In genomic region chr14:105460616-105461015, GRCh38 we compare ENCODE assay signal across 27 cellular contexts. TPM values are rescaled to one million over a fixed set of nuclear protein-coding genes. Genes with fewer than 3 reads are reported as not detected.
DNase-seq lines count a peak whose midpoint lies in the region; ATAC-seq, FAIRE-seq and TF ChIP-seq lines count a peak whose summit lies in the region.
"Had no signal": no experiment of that assay in that cellular context is flagged by ENCODE, and none has a peak within 500 bp of the region (broad histone marks: within the 10 kb centered on the region; RNA-seq: fewer than 3 reads in every experiment).

No MANE protein-coding gene starts in this region.

- no peak overlapping the region for H4K91ac ChIP-seq in neuronal stem cell (ENCODE audit: low read depth, low read length, poor library complexity)

- peak overlapping the region; percentile 31 for H3K23ac ChIP-seq in neuronal stem cell (ENCODE audit: low read depth, low read length, poor library complexity)

- no TSS peak for BruUV-seq in HepG2 (replicated peaks; lab: Mats Ljungman, UMichigan)

- no peak for TF ChIP-seq CTCF in HepG2 (CRISPR knock-in tag; IDR thresholded peaks at IDR 0.05)
- TF ChIP-seq CTCF in right lobe of liver (IDR thresholded peaks at IDR 0.05): no peak
- no peak for TF ChIP-seq CTCF in RWPE1 (conservative IDR thresholded peaks at IDR 0.05; ENCODE audit: low read depth)

- no peak overlapping the region for H3K18ac ChIP-seq in neuronal stem cell (ENCODE audit: low read length)

- H4K20me1 ChIP-seq in HepG2 (ENCODE audit: insufficient read depth, low read length): no peaks in the 10 kb centered on the region

- DNase-seq in HepG2 (ENCODE audit: low spot score) (no peak), right lobe of liver (no peak), RWPE1 (ENCODE audit: low spot score) (no peak), neuronal stem cell (ENCODE audit: low spot score) (no peak)
- DNase-seq: 8988T; ACHN; BE2C; C1 segment of cervical spinal cord; CD4-positive, alpha-beta memory T cell; CD4-positive, CD25-positive, alpha-beta regulatory T cell; CD8-positive, alpha-beta memory T cell; COR-L47; DMS 273 treated with DMSO at 0.1 percent for 48 hours; DMS153; DMS53; DMS79; DND-41; EL; GDM1 had no signal

- H2AK5ac ChIP-seq in neuronal stem cell (ENCODE audit: low read depth, low read length): no peak overlapping the region

- no peak overlapping the region for H2BK15ac ChIP-seq in neuronal stem cell (ENCODE audit: low read length)

- H3K4me1 ChIP-seq in HepG2 (ENCODE audit: insufficient read depth, low read length): no peaks in the 10 kb centered on the region
- H3K4me1 ChIP-seq in right lobe of liver: no peaks in the 10 kb centered on the region
- H3K4me1 ChIP-seq in neuronal stem cell (ENCODE audit: control insufficient read depth in 2 of 2, insufficient read depth in 1 of 2, low read depth in 1 of 2, low read length in 2 of 2): peaks cover 0 to 5% of the 10 kb centered on the region in 2 donors
- H3K4me1 ChIP-seq: BE2C had no signal

- WGBS in HepG2 (ENCODE audit: low lambda C conversion rate): 96% methylated on average over 12 of the region's 17 CpGs
- 96% methylated on average over 12 of the region's 17 CpGs for whole genome bisulfite sequencing in right lobe of liver (ENCODE audit: insufficient coverage, low coverage, low lambda C conversion rate, missing lambda C conversion rate)
- WGBS in neuronal stem cell (ENCODE audit: extremely low coverage in 2 of 2, insufficient read length in 2 of 2, insufficient replicate concordance in 1 of 2), 2 donors: no CpG with 5 or more reads among the region's 17 CpGs

- H3K27me3 ChIP-seq in HepG2 (ENCODE audit: control insufficient read depth in 1 of 2, insufficient read depth in 2 of 2, low read length in 2 of 2) (no peaks in the 10 kb centered on the region), right lobe of liver (no peaks in the 10 kb centered on the region), neuronal stem cell (ENCODE audit: control insufficient read depth in 3 of 3, insufficient read depth in 3 of 3, low read depth in 1 of 3, low read length in 3 of 3) (no peaks in the 10 kb centered on the region)
- H3K27me3 ChIP-seq: BE2C, BLaER1 had no signal

- POLR2A ChIA-PET in HepG2 (lab: Yijun Ruan, JAX) (no interaction called here), RWPE1 (lab: Yijun Ruan, JAX; ENCODE audit: low non-redundant PET) (no interaction called here)

- no peak overlapping the region for H3K14ac ChIP-seq in neuronal stem cell (ENCODE audit: low read length)

- H3K4me3 ChIP-seq in HepG2 (replicated peaks in 1 of 3; ENCODE audit: insufficient read depth in 1 of 3, low read depth in 2 of 3, low read length in 3 of 3) (no peak overlapping the region), right lobe of liver (no peak overlapping the region), neuronal stem cell (ENCODE audit: low read length in 2 of 2) (no peak overlapping the region)
- H3K4me3 ChIP-seq: BLaER1, GM12878 had no signal

- H3K79me2 ChIP-seq in HepG2 (ENCODE audit: insufficient read depth, low read length): no peaks in the 10 kb centered on the region

- H3K4me2 ChIP-seq in HepG2 (ENCODE audit: low read depth, low read length) (no peak overlapping the region), neuronal stem cell (ENCODE audit: insufficient read depth, low read length, poor library complexity, severe bottlenecking) (no peak overlapping the region)
- H3K4me2 ChIP-seq: BLaER1 had no signal

- in situ Hi-C loops in HepG2 (cut with HindIII; ENCODE audit: extremely low pct_ligation_motif_present, low pct_unique_long_range_greater_than_20kb): no loop called here

- no peak for TF ChIP-seq RAD21 in HepG2 (CRISPR knock-in tag; IDR thresholded peaks at IDR 0.05)

- H3K36me3 ChIP-seq in HepG2 (replicated peaks in 1 of 2; ENCODE audit: control insufficient read depth in 1 of 2, insufficient read depth in 2 of 2, low read length in 2 of 2): peaks cover 16 to 43% of the 10 kb centered on the region in 2 experiments; a peak in 4 of 5 replicates
- peaks cover 0 to 19% (median 8%) of the 10 kb centered on the region in 4 donors for H3K36me3 ChIP-seq in right lobe of liver
- peaks cover 55 to 78% of the 10 kb centered on the region in 2 donors for H3K36me3 ChIP-seq in neuronal stem cell (replicated peaks in 1 of 2; ENCODE audit: control insufficient read depth in 2 of 2, insufficient read depth in 2 of 2, low read length in 2 of 2)

- CTCF ChIA-PET in HepG2 (lab: Yijun Ruan, JAX; ENCODE audit: low intra/inter-chr PET ratio, low total read pairs) (no interaction called here), RWPE1 (lab: Yijun Ruan, JAX) (no interaction called here)

- TF ChIP-seq POLR2A in HepG2 (IDR thresholded peaks at IDR 0.05; ENCODE audit: insufficient read depth in 1 of 2, low read depth in 2 of 2, low read length in 2 of 2) (no peak), right lobe of liver (IDR thresholded peaks at IDR 0.05) (no peak)

- H2BK120ac ChIP-seq in neuronal stem cell (ENCODE audit: low read depth, low read length): no peak overlapping the region

- intact Hi-C loops in HepG2 (cut with micrococcal nuclease; ENCODE audit: unreplicated experiment) (no loop called here), right lobe of liver (cut with DNase I) (no loop called here)

- peak overlapping the region; percentile 5 for H2BK5ac ChIP-seq in neuronal stem cell (ENCODE audit: low read length)

- no peak overlapping the region for H2BK12ac ChIP-seq in neuronal stem cell (ENCODE audit: low read length)

- no peak for ATAC-seq in HepG2
- ATAC-seq in right lobe of liver: no peak
- ATAC-seq in HG03520 (IDR thresholded peaks at IDR 0.05; ENCODE audit: unreplicated experiment): no peak
- no peak for ATAC-seq in GM21737 (IDR thresholded peaks at IDR 0.05; ENCODE audit: unreplicated experiment)
- ATAC-seq: GM12878 had no signal

- no peak overlapping the region for H2AFZ ChIP-seq in HepG2 (ENCODE audit: low read length)
- H2AFZ ChIP-seq in neuronal stem cell (ENCODE audit: low read length): no peak overlapping the region

- H3K9me3 ChIP-seq in HepG2 (ENCODE audit: low read length) (no peaks in the 10 kb centered on the region), right lobe of liver (no peaks in the 10 kb centered on the region), neuronal stem cell (replicated peaks in 1 of 2; ENCODE audit: control insufficient read depth in 2 of 2, insufficient read depth in 1 of 2, low read depth in 1 of 2, low read length in 2 of 2) (peaks cover 0 to 2% of the 10 kb centered on the region in 2 donors)
- H3K9me3 ChIP-seq: BE2C, BLaER1 had no signal

- no peak overlapping the region for H3K4ac ChIP-seq in neuronal stem cell (ENCODE audit: low read length)

- H3K79me1 ChIP-seq in neuronal stem cell (ENCODE audit: low read depth, low read length): peaks cover 22% of the 10 kb centered on the region

- H3K27ac ChIP-seq in HepG2 (ENCODE audit: extremely low read length, insufficient read depth, low read length): no peak overlapping the region
- no peak overlapping the region for H3K27ac ChIP-seq in right lobe of liver
- peak overlapping the region; percentile 100 for H3K27ac ChIP-seq in RWPE1
- H3K27ac ChIP-seq in neuronal stem cell (replicated peaks; ENCODE audit: low read length): no peak overlapping the region
- H3K27ac ChIP-seq: BLaER1 had no signal

- no peak for FAIRE-seq in HepG2 (lab: Jason Lieb, UNC)
- FAIRE-seq: A204.1, GM12878, GM12892, GM18507 had no signal

- H3K9ac ChIP-seq in HepG2 (ENCODE audit: insufficient read depth, low read depth, low read length) (no peak overlapping the region), neuronal stem cell (ENCODE audit: low read depth, low read length, poor library complexity) (no peak overlapping the region)
- H3K9ac ChIP-seq: BLaER1 had no signal

- no peak overlapping the region for H4K8ac ChIP-seq in neuronal stem cell (ENCODE audit: low read depth, low read length)

- TF ChIP-seq EP300 in HepG2 (IDR thresholded peaks at IDR 0.05; ENCODE audit: low read depth in 2 of 2, low read length in 2 of 2) (no peak), HepG2 (CRISPR knock-in tag; IDR thresholded peaks at IDR 0.05; ENCODE audit: borderline replicate concordance) (no peak)

RNA-seq across cellular contexts. Expression of gene CRIP2, which starts 14.0 kb away (rescaled TPM):
- total RNA-seq in HepG2 (2016; rRNA removed; fragmentation: Illumina TruSeq; extraction: Trizol) (32.1 and 37.9 TPM in 2 replicates), right lobe of liver (10 to 100 TPM; 11.2 to 50.0 (median 27.5) TPM)
- total RNA-seq in HepG2 (2016; cell fraction: cytosol; rRNA removed; fragmentation: Illumina TruSeq; extraction: Trizol; ENCODE audit: low read depth): 22.2 and 30.3 TPM in 2 replicates
- total RNA-seq in HepG2 (2016; cell fraction: insoluble cytoplasmic fraction; rRNA removed; fragmentation: Illumina TruSeq; extraction: Trizol): 29.1 and 37.9 TPM in 2 replicates
- total RNA-seq in HepG2 (2016; cell fraction: membrane; rRNA removed; fragmentation: Illumina TruSeq; extraction: Trizol): 30.8 and 36.2 TPM in 2 replicates
- 14.7 and 15.4 TPM in 2 replicates for total RNA-seq in HepG2 (2016; cell fraction: nucleus; rRNA removed; fragmentation: Illumina TruSeq; extraction: Trizol)
- polyA plus RNA-seq in HepG2 (2011; rRNA removed): 18.0 and 31.6 TPM in 2 replicates
- polyA plus RNA-seq in HepG2 (2011; cell fraction: cytosol; rRNA removed): 18.1 and 57.4 TPM in 2 replicates
- polyA plus RNA-seq in HepG2 (2011; cell fraction: nucleus; rRNA removed): 37.9 and 74.0 TPM in 2 replicates
- polyA plus RNA-seq in HepG2 (2012): 3.6 and 7.4 TPM in 2 replicates
- 34.0 and 41.4 TPM in 2 replicates for polyA plus RNA-seq in HepG2 (2016; cell fraction: cytosol; fragmentation: Illumina TruSeq; extraction: Trizol; ENCODE audit: low read depth)
- 44.2 and 51.5 TPM in 2 replicates for polyA plus RNA-seq in HepG2 (2016; cell fraction: insoluble cytoplasmic fraction; fragmentation: Illumina TruSeq; extraction: Trizol; ENCODE audit: low read depth)
- polyA plus RNA-seq in HepG2 (2016; cell fraction: membrane; fragmentation: Illumina TruSeq; extraction: Trizol; ENCODE audit: low read depth): 41.2 and 43.7 TPM in 2 replicates
- 39.7 and 41.0 TPM in 2 replicates for polyA plus RNA-seq in HepG2 (2016; cell fraction: nucleus; fragmentation: Illumina TruSeq; extraction: Trizol; ENCODE audit: insufficient read depth, low read depth)
- 21.4 and 23.6 TPM in 2 replicates for polyA minus RNA-seq in HepG2 (2011; rRNA and poly(A)+ RNA removed; ENCODE audit: low replicate concordance)
- 8.4 and 15.7 TPM in 2 replicates for polyA minus RNA-seq in HepG2 (2011; cell fraction: cytosol; rRNA and poly(A)+ RNA removed)
- polyA minus RNA-seq in HepG2 (2011; cell fraction: nucleus; rRNA and poly(A)+ RNA removed): 2.2 and 7.5 TPM in 2 replicates
- polyA plus RNA-seq in neuronal stem cell (2013, experiment 1 of 2): 16.9 TPM
- 15.2 TPM for polyA plus RNA-seq in neuronal stem cell (2013, experiment 2 of 2)

RNA-seq across cellular contexts. Expression of gene CRIP1, which starts 26.1 kb away (rescaled TPM):
- total RNA-seq in HepG2 (2016; rRNA removed; fragmentation: Illumina TruSeq; extraction: Trizol) (53.9 and 59.7 TPM in 2 replicates), right lobe of liver (1 to 10 TPM in 5 of 6 experiments, under 1 TPM in 1; 0.79 to 5.4 (median 2.7) TPM)
- total RNA-seq in HepG2 (2016; cell fraction: cytosol; rRNA removed; fragmentation: Illumina TruSeq; extraction: Trizol; ENCODE audit: low read depth): 18.2 and 27.4 TPM in 2 replicates
- 53.1 and 55.2 TPM in 2 replicates for total RNA-seq in HepG2 (2016; cell fraction: insoluble cytoplasmic fraction; rRNA removed; fragmentation: Illumina TruSeq; extraction: Trizol)
- total RNA-seq in HepG2 (2016; cell fraction: membrane; rRNA removed; fragmentation: Illumina TruSeq; extraction: Trizol): 23.1 and 27.8 TPM in 2 replicates
- 25.3 and 26.5 TPM in 2 replicates for total RNA-seq in HepG2 (2016; cell fraction: nucleus; rRNA removed; fragmentation: Illumina TruSeq; extraction: Trizol)
- 59.5 and 62.2 TPM in 2 replicates for polyA plus RNA-seq in HepG2 (2011; rRNA removed)
- 27.8 and 82.6 TPM in 2 replicates for polyA plus RNA-seq in HepG2 (2011; cell fraction: cytosol; rRNA removed)
- polyA plus RNA-seq in HepG2 (2011; cell fraction: nucleus; rRNA removed): 47.3 and 55.5 TPM in 2 replicates
- polyA plus RNA-seq in HepG2 (2012): 46.4 and 49.2 TPM in 2 replicates
- 85.4 and 115 TPM in 2 replicates for polyA plus RNA-seq in HepG2 (2016; cell fraction: cytosol; fragmentation: Illumina TruSeq; extraction: Trizol; ENCODE audit: low read depth)
- polyA plus RNA-seq in HepG2 (2016; cell fraction: insoluble cytoplasmic fraction; fragmentation: Illumina TruSeq; extraction: Trizol; ENCODE audit: low read depth): 142 and 159 TPM in 2 replicates
- polyA plus RNA-seq in HepG2 (2016; cell fraction: membrane; fragmentation: Illumina TruSeq; extraction: Trizol; ENCODE audit: low read depth): 67.3 and 82.2 TPM in 2 replicates
- polyA plus RNA-seq in HepG2 (2016; cell fraction: nucleus; fragmentation: Illumina TruSeq; extraction: Trizol; ENCODE audit: insufficient read depth, low read depth): 136 and 137 TPM in 2 replicates
- 24.8 and 136 TPM in 2 replicates for polyA minus RNA-seq in HepG2 (2011; rRNA and poly(A)+ RNA removed; ENCODE audit: low replicate concordance)
- 20.6 and 28.4 TPM in 2 replicates for polyA minus RNA-seq in HepG2 (2011; cell fraction: cytosol; rRNA and poly(A)+ RNA removed)
- 4.7 and 11.8 TPM in 2 replicates for polyA minus RNA-seq in HepG2 (2011; cell fraction: nucleus; rRNA and poly(A)+ RNA removed)
- polyA plus RNA-seq in neuronal stem cell (2013, experiment 1 of 2): 98.0 TPM
- 93.7 TPM for polyA plus RNA-seq in neuronal stem cell (2013, experiment 2 of 2)
- total RNA-seq: G401 had no signal

RNA-seq across cellular contexts. Expression of gene TEDC1, which starts 30.4 kb away (rescaled TPM):
- total RNA-seq in HepG2 (2016; rRNA removed; fragmentation: Illumina TruSeq; extraction: Trizol) (20.7 and 27.4 TPM in 2 replicates), right lobe of liver (1 to 10 TPM; 2.2 to 8.1 (median 3.9) TPM)
- 9.2 and 10.3 TPM in 2 replicates for total RNA-seq in HepG2 (2016; cell fraction: cytosol; rRNA removed; fragmentation: Illumina TruSeq; extraction: Trizol; ENCODE audit: low read depth)
- total RNA-seq in HepG2 (2016; cell fraction: insoluble cytoplasmic fraction; rRNA removed; fragmentation: Illumina TruSeq; extraction: Trizol): 21.2 and 28.4 TPM in 2 replicates
- total RNA-seq in HepG2 (2016; cell fraction: membrane; rRNA removed; fragmentation: Illumina TruSeq; extraction: Trizol): 12.9 and 13.8 TPM in 2 replicates
- 15.9 and 16.8 TPM in 2 replicates for total RNA-seq in HepG2 (2016; cell fraction: nucleus; rRNA removed; fragmentation: Illumina TruSeq; extraction: Trizol)
- polyA plus RNA-seq in HepG2 (2011; rRNA removed): 5.7 and 7.3 TPM in 2 replicates
- polyA plus RNA-seq in HepG2 (2011; cell fraction: cytosol; rRNA removed): 4.1 and 10.9 TPM in 2 replicates
- polyA plus RNA-seq in HepG2 (2011; cell fraction: nucleus; rRNA removed): 20.8 and 27.4 TPM in 2 replicates
- polyA plus RNA-seq in HepG2 (2012): 4.5 and 5.0 TPM in 2 replicates
- 5.8 and 6.5 TPM in 2 replicates for polyA plus RNA-seq in HepG2 (2016; cell fraction: cytosol; fragmentation: Illumina TruSeq; extraction: Trizol; ENCODE audit: low read depth)
- 20.9 and 21.6 TPM in 2 replicates for polyA plus RNA-seq in HepG2 (2016; cell fraction: insoluble cytoplasmic fraction; fragmentation: Illumina TruSeq; extraction: Trizol; ENCODE audit: low read depth)
- 9.6 and 10.0 TPM in 2 replicates for polyA plus RNA-seq in HepG2 (2016; cell fraction: membrane; fragmentation: Illumina TruSeq; extraction: Trizol; ENCODE audit: low read depth)
- 36.1 and 37.5 TPM in 2 replicates for polyA plus RNA-seq in HepG2 (2016; cell fraction: nucleus; fragmentation: Illumina TruSeq; extraction: Trizol; ENCODE audit: insufficient read depth, low read depth)
- 12.1 and 23.1 TPM in 2 replicates for polyA minus RNA-seq in HepG2 (2011; rRNA and poly(A)+ RNA removed; ENCODE audit: low replicate concordance)
- polyA minus RNA-seq in HepG2 (2011; cell fraction: cytosol; rRNA and poly(A)+ RNA removed): 2.8 and 5.5 TPM in 2 replicates
- polyA minus RNA-seq in HepG2 (2011; cell fraction: nucleus; rRNA and poly(A)+ RNA removed): 7.3 and 9.0 TPM in 2 replicates
- 13.4 TPM for polyA plus RNA-seq in neuronal stem cell (2013, experiment 1 of 2)
- polyA plus RNA-seq in neuronal stem cell (2013, experiment 2 of 2): 11.7 TPM

RNA-seq across cellular contexts. Expression of gene MTA1, which starts 41.0 kb away (rescaled TPM):
- total RNA-seq in HepG2 (2016; rRNA removed; fragmentation: Illumina TruSeq; extraction: Trizol) (19.1 and 35.2 TPM in 2 replicates), right lobe of liver (10 to 100 TPM; 18.6 to 45.1 (median 29.2) TPM)
- 56.8 and 63.0 TPM in 2 replicates for total RNA-seq in HepG2 (2016; cell fraction: cytosol; rRNA removed; fragmentation: Illumina TruSeq; extraction: Trizol; ENCODE audit: low read depth)
- total RNA-seq in HepG2 (2016; cell fraction: insoluble cytoplasmic fraction; rRNA removed; fragmentation: Illumina TruSeq; extraction: Trizol): 14.0 and 38.5 TPM in 2 replicates
- total RNA-seq in HepG2 (2016; cell fraction: membrane; rRNA removed; fragmentation: Illumina TruSeq; extraction: Trizol): 52.7 and 56.0 TPM in 2 replicates
- 47.2 and 51.4 TPM in 2 replicates for total RNA-seq in HepG2 (2016; cell fraction: nucleus; rRNA removed; fragmentation: Illumina TruSeq; extraction: Trizol)
- polyA plus RNA-seq in HepG2 (2011; rRNA removed): 85.7 and 85.8 TPM in 2 replicates
- polyA plus RNA-seq in HepG2 (2011; cell fraction: cytosol; rRNA removed): 39.0 and 48.4 TPM in 2 replicates
- 409 and 581 TPM in 2 replicates for polyA plus RNA-seq in HepG2 (2011; cell fraction: nucleus; rRNA removed)
- 58.3 and 62.1 TPM in 2 replicates for polyA plus RNA-seq in HepG2 (2012)
- 51.1 and 53.5 TPM in 2 replicates for polyA plus RNA-seq in HepG2 (2016; cell fraction: cytosol; fragmentation: Illumina TruSeq; extraction: Trizol; ENCODE audit: low read depth)
- polyA plus RNA-seq in HepG2 (2016; cell fraction: insoluble cytoplasmic fraction; fragmentation: Illumina TruSeq; extraction: Trizol; ENCODE audit: low read depth): 36.2 and 45.8 TPM in 2 replicates
- polyA plus RNA-seq in HepG2 (2016; cell fraction: membrane; fragmentation: Illumina TruSeq; extraction: Trizol; ENCODE audit: low read depth): 82.4 and 89.9 TPM in 2 replicates
- polyA plus RNA-seq in HepG2 (2016; cell fraction: nucleus; fragmentation: Illumina TruSeq; extraction: Trizol; ENCODE audit: insufficient read depth, low read depth): 244 and 255 TPM in 2 replicates
- polyA minus RNA-seq in HepG2 (2011; rRNA and poly(A)+ RNA removed; ENCODE audit: low replicate concordance): 53.3 and 73.7 TPM in 2 replicates
- 58.3 and 59.6 TPM in 2 replicates for polyA minus RNA-seq in HepG2 (2011; cell fraction: cytosol; rRNA and poly(A)+ RNA removed)
- polyA minus RNA-seq in HepG2 (2011; cell fraction: nucleus; rRNA and poly(A)+ RNA removed): 88.5 and 90.4 TPM in 2 replicates
- polyA plus RNA-seq in neuronal stem cell (2013, experiment 1 of 2): 199 TPM
- 194 TPM for polyA plus RNA-seq in neuronal stem cell (2013, experiment 2 of 2)
